Comparison of ENCODE assay signal across 1 cellular context in genomic region chr6:31827286-31828079, GRCh38.
TF ChIP-seq lines count a peak whose summit lies in the region.

Gene HSPA1B (plus strand): TSS chr6:31827738. CDS start chr6:31827951, 213 bp downstream.

TF ChIP-seq in HepG2, 621 proteins besides CTCF, POLR2A, EP300 and RAD21 (continued from another document and continues in another):
- peak; percentile 68; the same call in 1 of the 2 replicates for TF ChIP-seq PAXIP1 (CRISPR knock-in tag; conservative IDR thresholded peaks at IDR 0.05)
- peak; percentile 90 for TF ChIP-seq JARID2 (CRISPR knock-in tag; IDR thresholded peaks at IDR 0.05; ENCODE audit: insufficient replicate concordance)
- no peak for TF ChIP-seq NR2F6 (IDR thresholded peaks at IDR 0.05)
- peak; percentile 56; the same call in 1 of the 2 replicates for TF ChIP-seq NR2F6 (CRISPR knock-in tag; IDR thresholded peaks at IDR 0.05)
- peak; percentile 64 for TF ChIP-seq ZGPAT (CRISPR knock-in tag; IDR thresholded peaks at IDR 0.05)
- TF ChIP-seq LBX2 (CRISPR knock-in tag; IDR thresholded peaks at IDR 0.05; ENCODE audit: borderline replicate concordance) = no peak
- TF ChIP-seq THAP11 (CRISPR knock-in tag; IDR thresholded peaks at IDR 0.05) = peak; percentile 61
- TF ChIP-seq ZNF572 (CRISPR knock-in tag; IDR thresholded peaks at IDR 0.05) = no peak; the same call in 1 of the 2 replicates
- no peak for TF ChIP-seq NFIB (CRISPR knock-in tag; IDR thresholded peaks at IDR 0.05; ENCODE audit: borderline replicate concordance)
- no peak for TF ChIP-seq ZNF282 (IDR thresholded peaks at IDR 0.05; ENCODE audit: partially characterized antibody)
- TF ChIP-seq ZNF430 (CRISPR knock-in tag; IDR thresholded peaks at IDR 0.05) = peak; percentile 90; the same call in 1 of the 2 replicates
- TF ChIP-seq ZBTB7A (CRISPR knock-in tag; IDR thresholded peaks at IDR 0.05) = peak; percentile 77; the same call in 1 of the 2 replicates
- TF ChIP-seq ZNF598 (CRISPR knock-in tag; IDR thresholded peaks at IDR 0.05; ENCODE audit: borderline replicate concordance) = peak; percentile 85; the same call in 1 of the 2 replicates
- TF ChIP-seq PCBP2 (optimal IDR thresholded peaks at IDR 0.05; ENCODE audit: low read depth, low read length, poor library complexity, severe bottlenecking) = no peak
- 0 out of 2 replicates have a peak, but pooled peaks have one; percentile 2 for TF ChIP-seq KDM6A (CRISPR knock-in tag; IDR thresholded peaks at IDR 0.05; ENCODE audit: low read depth)
- peak; percentile 84 for TF ChIP-seq HES4 (CRISPR knock-in tag; IDR thresholded peaks at IDR 0.05; ENCODE audit: borderline replicate concordance)
- TF ChIP-seq KLF12 (CRISPR knock-in tag; IDR thresholded peaks at IDR 0.05; ENCODE audit: borderline replicate concordance) = no peak; the same call in 1 of the 2 replicates
- TF ChIP-seq KLF11 (CRISPR knock-in tag; IDR thresholded peaks at IDR 0.05) = peak; percentile 87; the same call in 1 of the 2 replicates
- no peak; the same call in 1 of the 2 replicates for TF ChIP-seq NFE2L1 (CRISPR knock-in tag; IDR thresholded peaks at IDR 0.05; ENCODE audit: borderline replicate concordance)
- 0 out of 2 replicates have a peak, but pooled peaks have one; percentile 30 for TF ChIP-seq ZNF24 (IDR thresholded peaks at IDR 0.05)
- no peak for TF ChIP-seq ZNF513 (CRISPR knock-in tag; conservative IDR thresholded peaks at IDR 0.05)
- TF ChIP-seq ZNF354B (CRISPR knock-in tag; IDR thresholded peaks at IDR 0.05) = 0 out of 2 replicates have a peak, but pooled peaks have one; percentile 84
- 0 out of 2 replicates have a peak, but pooled peaks have one; percentile 65 for TF ChIP-seq ZHX1 (CRISPR knock-in tag; IDR thresholded peaks at IDR 0.05; ENCODE audit: low read depth)
- no peak for TF ChIP-seq FOXO4 (CRISPR knock-in tag; conservative IDR thresholded peaks at IDR 0.05)
- TF ChIP-seq IRF1 (CRISPR knock-in tag; IDR thresholded peaks at IDR 0.05; ENCODE audit: low read depth) = no peak
- TF ChIP-seq HNRNPK (IDR thresholded peaks at IDR 0.05; ENCODE audit: low read depth, low read length, poor library complexity, severe bottlenecking) = no peak
- TF ChIP-seq ZBTB4 (CRISPR knock-in tag; IDR thresholded peaks at IDR 0.05; ENCODE audit: borderline replicate concordance) = peak; percentile 41; the same call in 1 of the 2 replicates
- TF ChIP-seq NAIF1 (CRISPR knock-in tag; IDR thresholded peaks at IDR 0.05; ENCODE audit: borderline replicate concordance) = peak; percentile 63; the same call in 1 of the 2 replicates
- TF ChIP-seq ZNF451 (CRISPR knock-in tag; IDR thresholded peaks at IDR 0.05) = peak; percentile 82; the same call in 1 of the 2 replicates
- TF ChIP-seq ZNF292 (CRISPR knock-in tag; IDR thresholded peaks at IDR 0.05; ENCODE audit: borderline replicate concordance, low read depth) = 0 out of 2 replicates have a peak, but pooled peaks have one; percentile 28
- TF ChIP-seq TMF1 (CRISPR knock-in tag; IDR thresholded peaks at IDR 0.05; ENCODE audit: low read depth) = 0 out of 2 replicates have a peak, but pooled peaks have one; percentile 74
- peak; percentile 92 for TF ChIP-seq ZBTB7B (CRISPR knock-in tag; IDR thresholded peaks at IDR 0.05)
- peak; percentile 73; the same call in 1 of the 2 replicates for TF ChIP-seq ATF3 (CRISPR knock-in tag; IDR thresholded peaks at IDR 0.05)
- TF ChIP-seq ZNF639 (CRISPR knock-in tag; conservative IDR thresholded peaks at IDR 0.05) = 0 out of 2 replicates have a peak, but pooled peaks have one; percentile 51
- TF ChIP-seq PATZ1 (CRISPR knock-in tag; IDR thresholded peaks at IDR 0.05) = peak; percentile 67
